Comparison of ENCODE assay signal across 1 cellular context in genomic region chr13:41812851-41813250, GRCh38.
TF ChIP-seq lines count a peak whose summit lies in the region.

No MANE protein-coding gene starts in this region.

TF ChIP-seq in GM12878, 131 proteins besides CTCF, POLR2A, EP300 and RAD21 (continued from another document):
- TF ChIP-seq IKZF2 (IDR thresholded peaks at IDR 0.05) (peak; percentile 44 to 47; a peak in 3 of 4 replicates), CBFB (IDR thresholded peaks at IDR 0.05; ENCODE audit: low read depth) (no peak), FOS (IDR thresholded peaks at IDR 0.05; ENCODE audit: borderline replicate concordance, extremely low read depth, insufficient read length) (no peak), RUNX3 (IDR thresholded peaks at IDR 0.05; ENCODE audit: low read length) (peak; percentile 60), ATF7 (IDR thresholded peaks at IDR 0.05; ENCODE audit: low read depth) (0 out of 2 replicates have a peak, but pooled peaks have one; percentile 16), TCF3 (IDR thresholded peaks at IDR 0.05; ENCODE audit: borderline replicate concordance, insufficient read depth, low read depth, low read length) (no peak), RCOR1 (conservative IDR thresholded peaks at IDR 0.05; ENCODE audit: low read depth, low read length) (no peak), ETV6 (conservative IDR thresholded peaks at IDR 0.05 in 1 of 2, IDR thresholded peaks at IDR 0.05 in 1 of 2; ENCODE audit: borderline replicate concordance in 1 of 2, low read depth in 1 of 2) (peak in 1 of 2 experiments; percentile 34; a peak in 1 of 4 replicates), POU2F2 (IDR thresholded peaks at IDR 0.05; ENCODE audit: borderline replicate concordance, low read depth, low read length) (peak; percentile 81; the same call in 1 of the 3 replicates), RAD51 (IDR thresholded peaks at IDR 0.05) (no peak), TCF7 (IDR thresholded peaks at IDR 0.05; ENCODE audit: borderline replicate concordance) (no peak), LARP7 (IDR thresholded peaks at IDR 0.05) (no peak), CHD1 (IDR thresholded peaks at IDR 0.05; ENCODE audit: low read depth, low read length) (no peak), IRF4 (IDR thresholded peaks at IDR 0.05; ENCODE audit: low read depth, low read length) (no peak), RELB (IDR thresholded peaks at IDR 0.05; ENCODE audit: low read depth) (peak; percentile 52; the same call in 1 of the 2 replicates), BHLHE40 (IDR thresholded peaks at IDR 0.05; ENCODE audit: borderline replicate concordance in 1 of 2, low read depth in 2 of 2, low read length in 1 of 2) (0 out of 4 replicates have a peak, but pooled peaks of 1 of the 2 experiments have one; percentile 26), MEF2B (IDR thresholded peaks at IDR 0.05; ENCODE audit: partially characterized antibody, poor library complexity, severe bottlenecking) (peak; percentile 11)
- TF ChIP-seq, protein P1, sequence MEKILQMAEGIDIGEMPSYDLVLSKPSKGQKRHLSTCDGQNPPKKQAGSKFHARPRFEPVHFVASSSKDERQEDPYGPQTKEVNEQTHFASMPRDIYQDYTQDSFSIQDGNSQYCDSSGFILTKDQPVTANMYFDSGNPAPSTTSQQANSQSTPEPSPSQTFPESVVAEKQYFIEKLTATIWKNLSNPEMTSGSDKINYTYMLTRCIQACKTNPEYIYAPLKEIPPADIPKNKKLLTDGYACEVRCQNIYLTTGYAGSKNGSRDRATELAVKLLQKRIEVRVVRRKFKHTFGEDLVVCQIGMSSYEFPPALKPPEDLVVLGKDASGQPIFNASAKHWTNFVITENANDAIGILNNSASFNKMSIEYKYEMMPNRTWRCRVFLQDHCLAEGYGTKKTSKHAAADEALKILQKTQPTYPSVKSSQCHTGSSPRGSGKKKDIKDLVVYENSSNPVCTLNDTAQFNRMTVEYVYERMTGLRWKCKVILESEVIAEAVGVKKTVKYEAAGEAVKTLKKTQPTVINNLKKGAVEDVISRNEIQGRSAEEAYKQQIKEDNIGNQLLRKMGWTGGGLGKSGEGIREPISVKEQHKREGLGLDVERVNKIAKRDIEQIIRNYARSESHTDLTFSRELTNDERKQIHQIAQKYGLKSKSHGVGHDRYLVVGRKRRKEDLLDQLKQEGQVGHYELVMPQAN (conservative IDR thresholded peaks at IDR 0.05), result no peak
- TF ChIP-seq, protein P2, sequence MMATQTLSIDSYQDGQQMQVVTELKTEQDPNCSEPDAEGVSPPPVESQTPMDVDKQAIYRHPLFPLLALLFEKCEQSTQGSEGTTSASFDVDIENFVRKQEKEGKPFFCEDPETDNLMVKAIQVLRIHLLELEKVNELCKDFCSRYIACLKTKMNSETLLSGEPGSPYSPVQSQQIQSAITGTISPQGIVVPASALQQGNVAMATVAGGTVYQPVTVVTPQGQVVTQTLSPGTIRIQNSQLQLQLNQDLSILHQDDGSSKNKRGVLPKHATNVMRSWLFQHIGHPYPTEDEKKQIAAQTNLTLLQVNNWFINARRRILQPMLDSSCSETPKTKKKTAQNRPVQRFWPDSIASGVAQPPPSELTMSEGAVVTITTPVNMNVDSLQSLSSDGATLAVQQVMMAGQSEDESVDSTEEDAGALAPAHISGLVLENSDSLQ (IDR thresholded peaks at IDR 0.05), result peak; percentile 87
